1 cellular context compared by ENCODE assay signal in the genomic region with DNA sequence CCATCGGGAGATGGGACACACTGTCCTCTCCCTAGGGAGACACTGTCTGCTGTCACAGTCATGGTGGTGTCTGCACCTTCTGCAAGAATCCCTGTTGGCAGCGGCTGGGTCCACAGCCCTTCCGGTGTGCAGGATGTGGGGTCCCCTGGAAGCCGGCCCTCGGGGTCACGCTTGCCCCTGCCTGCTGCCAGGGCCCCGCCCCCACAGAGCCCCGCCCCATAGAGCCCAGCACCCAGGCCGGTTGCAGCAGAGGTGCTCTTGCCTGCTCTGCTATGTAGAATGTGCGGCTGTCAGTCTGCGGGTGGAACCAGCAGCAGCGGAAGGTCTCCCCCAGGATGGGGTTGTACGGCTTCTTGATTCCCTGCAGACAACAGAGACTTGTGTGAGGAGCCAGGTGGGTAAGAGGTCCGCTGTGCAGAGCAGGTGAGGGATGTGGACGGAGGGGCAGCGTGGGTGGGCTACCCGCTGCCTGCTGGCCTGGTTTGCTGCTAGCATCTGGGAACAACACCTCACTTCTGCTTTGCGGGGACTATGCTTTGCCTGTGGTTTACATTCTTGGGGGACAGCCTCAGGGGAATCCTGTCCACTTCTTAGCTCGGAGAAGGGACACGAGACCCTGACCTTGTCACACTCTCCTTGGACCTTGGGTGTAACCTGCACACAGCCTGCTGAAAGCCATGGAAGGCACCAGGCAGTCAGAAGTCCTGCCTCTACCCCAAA.
TF ChIP-seq lines count a peak whose summit lies in the region.

No MANE protein-coding gene starts in this region.

TF ChIP-seq in K562, 482 proteins besides CTCF, POLR2A, EP300 and RAD21:
- TF ChIP-seq HNRNPK (IDR thresholded peaks at IDR 0.05; ENCODE audit: low read depth, low read length, poor library complexity, severe bottlenecking) (no peak), ZFP30 (CRISPR knock-in tag; IDR thresholded peaks at IDR 0.05; ENCODE audit: borderline replicate concordance) (no peak), ZNF184 (CRISPR knock-in tag; IDR thresholded peaks at IDR 0.05) (no peak), SAFB2 (IDR thresholded peaks at IDR 0.05; ENCODE audit: borderline replicate concordance, low read depth, low read length, severe bottlenecking) (no peak), ZBTB8A (IDR thresholded peaks at IDR 0.05; ENCODE audit: partially characterized antibody) (no peak), MTA3 (IDR thresholded peaks at IDR 0.05; ENCODE audit: borderline replicate concordance) (no peak), ZBTB26 (CRISPR knock-in tag; IDR thresholded peaks at IDR 0.05) (no peak)
- TF ChIP-seq, protein P1, sequence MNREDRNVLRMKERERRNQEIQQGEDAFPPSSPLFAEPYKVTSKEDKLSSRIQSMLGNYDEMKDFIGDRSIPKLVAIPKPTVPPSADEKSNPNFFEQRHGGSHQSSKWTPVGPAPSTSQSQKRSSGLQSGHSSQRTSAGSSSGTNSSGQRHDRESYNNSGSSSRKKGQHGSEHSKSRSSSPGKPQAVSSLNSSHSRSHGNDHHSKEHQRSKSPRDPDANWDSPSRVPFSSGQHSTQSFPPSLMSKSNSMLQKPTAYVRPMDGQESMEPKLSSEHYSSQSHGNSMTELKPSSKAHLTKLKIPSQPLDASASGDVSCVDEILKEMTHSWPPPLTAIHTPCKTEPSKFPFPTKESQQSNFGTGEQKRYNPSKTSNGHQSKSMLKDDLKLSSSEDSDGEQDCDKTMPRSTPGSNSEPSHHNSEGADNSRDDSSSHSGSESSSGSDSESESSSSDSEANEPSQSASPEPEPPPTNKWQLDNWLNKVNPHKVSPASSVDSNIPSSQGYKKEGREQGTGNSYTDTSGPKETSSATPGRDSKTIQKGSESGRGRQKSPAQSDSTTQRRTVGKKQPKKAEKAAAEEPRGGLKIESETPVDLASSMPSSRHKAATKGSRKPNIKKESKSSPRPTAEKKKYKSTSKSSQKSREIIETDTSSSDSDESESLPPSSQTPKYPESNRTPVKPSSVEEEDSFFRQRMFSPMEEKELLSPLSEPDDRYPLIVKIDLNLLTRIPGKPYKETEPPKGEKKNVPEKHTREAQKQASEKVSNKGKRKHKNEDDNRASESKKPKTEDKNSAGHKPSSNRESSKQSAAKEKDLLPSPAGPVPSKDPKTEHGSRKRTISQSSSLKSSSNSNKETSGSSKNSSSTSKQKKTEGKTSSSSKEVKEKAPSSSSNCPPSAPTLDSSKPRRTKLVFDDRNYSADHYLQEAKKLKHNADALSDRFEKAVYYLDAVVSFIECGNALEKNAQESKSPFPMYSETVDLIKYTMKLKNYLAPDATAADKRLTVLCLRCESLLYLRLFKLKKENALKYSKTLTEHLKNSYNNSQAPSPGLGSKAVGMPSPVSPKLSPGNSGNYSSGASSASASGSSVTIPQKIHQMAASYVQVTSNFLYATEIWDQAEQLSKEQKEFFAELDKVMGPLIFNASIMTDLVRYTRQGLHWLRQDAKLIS (CRISPR knock-in tag; IDR thresholded peaks at IDR 0.05): no peak
